Comparison of ENCODE assay signal across 12 cellular contexts in genomic region chr7:151825711-151826110, GRCh38. TPM values are rescaled to one million over a fixed set of nuclear protein-coding genes. Genes with fewer than 3 reads are reported as not detected.
DNase-seq lines count a peak whose midpoint lies in the region; ATAC-seq and TF ChIP-seq lines count a peak whose summit lies in the region.
"Had no signal": no experiment of that assay in that cellular context is flagged by ENCODE, and none has a peak within 500 bp of the region (broad histone marks: within the 10 kb centered on the region; RNA-seq: fewer than 3 reads in every experiment).

No MANE protein-coding gene starts in this region.

- peaks cover 15 to 32% of the 10 kb centered on the region in 2 donors for H3K36me3 Mint-ChIP-seq in CD14-positive monocyte
- H3K36me3 Mint-ChIP-seq in T-helper 17 cell (ENCODE audit: low read depth): peaks cover 3% of the 10 kb centered on the region
- H3K36me3 Mint-ChIP-seq in activated CD4-positive, alpha-beta memory T cell treated with anti-CD3 and anti-CD28 coated beads for 36 hours: no peaks in the 10 kb centered on the region
- no peaks in the 10 kb centered on the region for H3K36me3 Mint-ChIP-seq in GM23338 (ENCODE audit: low read depth)
- no peaks in the 10 kb centered on the region for H3K36me3 Mint-ChIP-seq in osteocyte (ENCODE audit: unreplicated experiment)
- H3K36me3 Mint-ChIP-seq in natural killer cell: no peaks in the 10 kb centered on the region

- H3K9me3 ChIP-seq in A673 (ENCODE audit: low read depth, low read length, poor library complexity, severe bottlenecking) (no peaks in the 10 kb centered on the region), T-helper 17 cell (ENCODE audit: control insufficient read depth, low read length, poor library complexity, severe bottlenecking) (no peaks in the 10 kb centered on the region)

- no peak overlapping the region for H3K4me3 ChIP-seq in A673 (ENCODE audit: low read depth, low read length, poor library complexity, severe bottlenecking)
- no peak overlapping the region for H3K4me3 ChIP-seq in GM23338
- H3K4me3 ChIP-seq: GM23248 had no signal

- intact Hi-C loops in A673 (cut with micrococcal nuclease; ENCODE audit: unreplicated experiment): no loop called here
- intact Hi-C loops in CD14-positive monocyte (cut with micrococcal nuclease): no loop called here
- intact Hi-C loops in activated CD4-positive, alpha-beta memory T cell treated with anti-CD3 and anti-CD28 coated beads for 36 hours (cut with micrococcal nuclease): no loop called here
- intact Hi-C loops in natural killer cell (cut with micrococcal nuclease): no loop called here

- H3K27me3 Mint-ChIP-seq in CD14-positive monocyte (ENCODE audit: low read depth in 3 of 3): peaks cover 0 to 5% (median 0%) of the 10 kb centered on the region in 3 donors
- H3K27me3 Mint-ChIP-seq in T-helper 17 cell: no peaks in the 10 kb centered on the region
- no peaks in the 10 kb centered on the region for H3K27me3 Mint-ChIP-seq in activated CD4-positive, alpha-beta memory T cell treated with anti-CD3 and anti-CD28 coated beads for 36 hours
- peaks cover 12% of the 10 kb centered on the region for H3K27me3 Mint-ChIP-seq in GM23338 (ENCODE audit: insufficient read depth, low read depth, poor library complexity)
- peaks cover 32% of the 10 kb centered on the region for H3K27me3 Mint-ChIP-seq in osteocyte (ENCODE audit: unreplicated experiment)
- no peaks in the 10 kb centered on the region for H3K27me3 Mint-ChIP-seq in natural killer cell (ENCODE audit: low read depth in 2 of 2)
- H3K27me3 Mint-ChIP-seq: B cell had no signal

- H3K27ac ChIP-seq in A673 (ENCODE audit: low read depth, low read length, poor library complexity, severe bottlenecking): no peak overlapping the region
- no peak overlapping the region for H3K27ac ChIP-seq in GM23338 (ENCODE audit: low read depth)
- H3K27ac ChIP-seq: GM23248 had no signal

- H2AFZ ChIP-seq in GM23338: no peak overlapping the region
- H2AFZ ChIP-seq: GM23248 had no signal

- no peaks in the 10 kb centered on the region for H3F3A ChIP-seq in GM23338 (replicated peaks; ENCODE audit: low read depth)

- H3K4me2 ChIP-seq in GM23338: no peak overlapping the region

- no peaks in the 10 kb centered on the region for H3K36me3 ChIP-seq in A673 (ENCODE audit: insufficient read depth, low read length, poor library complexity, severe bottlenecking)
- no peaks in the 10 kb centered on the region for H3K36me3 ChIP-seq in GM23338 (ENCODE audit: insufficient read depth)

- H3K9me2 ChIP-seq in GM23338 (ENCODE audit: insufficient read depth): no peaks in the 10 kb centered on the region

- POLR2A ChIA-PET in A673 (lab: Charles Lee; ENCODE audit: low non-redundant PET): no interaction called here
- POLR2A ChIA-PET in activated CD4-positive, alpha-beta memory T cell treated with anti-CD3 and anti-CD28 coated beads for 36 hours (lab: Charles Lee): no interaction called here

- H3K27me3 ChIP-seq in A673 (replicated peaks; ENCODE audit: insufficient read depth, low read depth, low read length, poor library complexity) (no peaks in the 10 kb centered on the region), GM23338 (ENCODE audit: insufficient read depth) (no peaks in the 10 kb centered on the region)

- no peaks in the 10 kb centered on the region for H4K20me1 ChIP-seq in GM23338 (replicated peaks; ENCODE audit: insufficient read depth)

- H3K9me3 Mint-ChIP-seq in CD14-positive monocyte (peaks cover 0 to under 1% (median 0%) of the 10 kb centered on the region in 7 donors), GM23338 (no peaks in the 10 kb centered on the region), osteocyte (ENCODE audit: unreplicated experiment) (no peaks in the 10 kb centered on the region), natural killer cell (no peaks in the 10 kb centered on the region)
- no peaks in the 10 kb centered on the region for H3K9me3 Mint-ChIP-seq in activated CD4-positive, alpha-beta memory T cell treated with anti-CD3 and anti-CD28 coated beads for 36 hours

- ATAC-seq in T-helper 17 cell: no peak
- no peak for ATAC-seq in GM23338
- no peak for ATAC-seq in natural killer cell

- peak; percentile 66 for DNase-seq in A673 (ENCODE audit: low spot score)
- DNase-seq in CD14-positive monocyte (ENCODE audit: low spot score): no peak
- DNase-seq in NCI-H1092 (lab: John Stamatoyannopoulos, UW): peak; percentile 75
- DNase-seq in T-helper 17 cell: no peak
- no peak for DNase-seq in activated CD4-positive, alpha-beta memory T cell treated with anti-CD3 and anti-CD28 coated beads for 36 hours
- no peak for DNase-seq in GM23338 (ENCODE audit: low spot score)
- no peak for DNase-seq in osteocyte (ENCODE audit: extremely low spot score, unreplicated experiment)
- DNase-seq in natural killer cell: no peak
- DNase-seq: GM23248, NCI-H1694, NCI-H524 had no signal

- H3K4me1 Mint-ChIP-seq in CD14-positive monocyte: peaks cover 24% of the 10 kb centered on the region
- H3K4me1 Mint-ChIP-seq in T-helper 17 cell: peaks cover 16% of the 10 kb centered on the region
- H3K4me1 Mint-ChIP-seq in activated CD4-positive, alpha-beta memory T cell treated with anti-CD3 and anti-CD28 coated beads for 36 hours (ENCODE audit: low read depth): peaks cover 12% of the 10 kb centered on the region
- peaks cover 12% of the 10 kb centered on the region for H3K4me1 Mint-ChIP-seq in GM23338
- peaks cover 6% of the 10 kb centered on the region for H3K4me1 Mint-ChIP-seq in osteocyte (ENCODE audit: unreplicated experiment)
- peaks cover 25 to 41% of the 10 kb centered on the region in 2 donors for H3K4me1 Mint-ChIP-seq in natural killer cell

- no peaks in the 10 kb centered on the region for H3K79me2 ChIP-seq in GM23338 (replicated peaks; ENCODE audit: insufficient read depth)

- TF ChIP-seq CTCF in A673 (conservative IDR thresholded peaks at IDR 0.05; ENCODE audit: low read depth, low read length) (no peak), CD14-positive monocyte (IDR thresholded peaks at IDR 0.05) (no peak), GM23338 (conservative IDR thresholded peaks at IDR 0.05; ENCODE audit: low read depth in 2 of 2) (no peak), osteocyte (IDR thresholded peaks at IDR 0.05) (no peak), natural killer cell (IDR thresholded peaks at IDR 0.05) (no peak)

- H3K27ac Mint-ChIP-seq in CD14-positive monocyte (peak overlapping the region; percentile 71 to 88 (median 83)), T-helper 17 cell (peak overlapping the region; percentile 51), GM23338 (no peak overlapping the region), osteocyte (ENCODE audit: unreplicated experiment) (no peak overlapping the region), natural killer cell (no peak overlapping the region)
- H3K27ac Mint-ChIP-seq in activated CD4-positive, alpha-beta memory T cell treated with anti-CD3 and anti-CD28 coated beads for 36 hours: no peak overlapping the region
- H3K27ac Mint-ChIP-seq: B cell had no signal

- CTCF ChIA-PET in A673 (lab: Charles Lee): no interaction called here
- CTCF ChIA-PET in activated CD4-positive, alpha-beta memory T cell treated with anti-CD3 and anti-CD28 coated beads for 36 hours (lab: Charles Lee): no interaction called here

- no TSS peak for BruUV-seq in A673 (replicated peaks; lab: Mats Ljungman, UMichigan)

- H3K4me1 ChIP-seq in A673 (ENCODE audit: insufficient read depth, low read length, poor library complexity, severe bottlenecking) (peaks cover 30% of the 10 kb centered on the region), GM23338 (ENCODE audit: insufficient read depth) (no peaks in the 10 kb centered on the region)

- H3K4me3 Mint-ChIP-seq in CD14-positive monocyte: peak overlapping the region; percentile 12 to 16
- no peak overlapping the region for H3K4me3 Mint-ChIP-seq in T-helper 17 cell
- H3K4me3 Mint-ChIP-seq in activated CD4-positive, alpha-beta memory T cell treated with anti-CD3 and anti-CD28 coated beads for 36 hours: no peak overlapping the region
- H3K4me3 Mint-ChIP-seq in GM23338: no peak overlapping the region
- no peak overlapping the region for H3K4me3 Mint-ChIP-seq in osteocyte (ENCODE audit: unreplicated experiment)
- H3K4me3 Mint-ChIP-seq in natural killer cell: no peak overlapping the region
- H3K4me3 Mint-ChIP-seq: B cell had no signal

TF ChIP-seq in GM23338, 12 proteins besides CTCF, POLR2A, EP300 and RAD21 (continues in another document):
- TF ChIP-seq STAT1 (IDR thresholded peaks at IDR 0.05; ENCODE audit: unreplicated experiment): no peak
- no peak for TF ChIP-seq ETS1 (IDR thresholded peaks at IDR 0.05)

RNA-seq across cellular contexts. Expression of gene PRKAG2, which starts 51.2 kb away (rescaled TPM):
- total RNA-seq in A673 (2021): 10.3 and 11.6 TPM in 2 replicates
- 10 to 100 TPM; 29.2 to 30.9 TPM for polyA plus RNA-seq in CD14-positive monocyte
- total RNA-seq in T-helper 17 cell: 10 to 100 TPM; 41.3 to 51.8 TPM
- 10 to 100 TPM; 23.5 to 25.6 TPM for total RNA-seq in activated CD4-positive, alpha-beta memory T cell treated with anti-CD3 and anti-CD28 coated beads for 36 hours
- total RNA-seq in GM23338 (2014; rRNA removed; shearing (Covaris generic)): 11.4 and 14.9 TPM in 2 replicates
- 6.3 and 9.1 TPM in 2 replicates for polyA plus RNA-seq in GM23338 (2016; fragmentation: Nextera tagmentation; extraction: Ambion mirVana)
- 13.5 and 14.4 TPM in 2 replicates for total RNA-seq in osteocyte
- 10 to 100 TPM; 42.6 to 66.5 (median 64.4) TPM for total RNA-seq in natural killer cell

Comparison
In these comparisons a context has a peak if more than half of its experiments do, and no peak if none do; other contexts are left out.
1. DNase-seq: peak in A673 (single experiment) and NCI-H1092 (single experiment); none in CD14-positive monocyte (single experiment), T-helper 17 cell (0 of 3), activated CD4-positive, alpha-beta memory T cell treated with anti-CD3 and anti-CD28 coated beads for 36 hours (single experiment), GM23338 (single experiment), osteocyte (single experiment) and natural killer cell (single experiment).
2. H3K27ac Mint-ChIP-seq: peak in CD14-positive monocyte (7 of 7) and T-helper 17 cell (single experiment); none in activated CD4-positive, alpha-beta memory T cell treated with anti-CD3 and anti-CD28 coated beads for 36 hours (single experiment), GM23338 (single experiment), osteocyte (single experiment) and natural killer cell (0 of 2).
3. H3K4me3 Mint-ChIP-seq: peak in CD14-positive monocyte (2 of 2); none in T-helper 17 cell (single experiment), activated CD4-positive, alpha-beta memory T cell treated with anti-CD3 and anti-CD28 coated beads for 36 hours (single experiment), GM23338 (single experiment), osteocyte (single experiment) and natural killer cell (single experiment).